In the genomic region with DNA sequence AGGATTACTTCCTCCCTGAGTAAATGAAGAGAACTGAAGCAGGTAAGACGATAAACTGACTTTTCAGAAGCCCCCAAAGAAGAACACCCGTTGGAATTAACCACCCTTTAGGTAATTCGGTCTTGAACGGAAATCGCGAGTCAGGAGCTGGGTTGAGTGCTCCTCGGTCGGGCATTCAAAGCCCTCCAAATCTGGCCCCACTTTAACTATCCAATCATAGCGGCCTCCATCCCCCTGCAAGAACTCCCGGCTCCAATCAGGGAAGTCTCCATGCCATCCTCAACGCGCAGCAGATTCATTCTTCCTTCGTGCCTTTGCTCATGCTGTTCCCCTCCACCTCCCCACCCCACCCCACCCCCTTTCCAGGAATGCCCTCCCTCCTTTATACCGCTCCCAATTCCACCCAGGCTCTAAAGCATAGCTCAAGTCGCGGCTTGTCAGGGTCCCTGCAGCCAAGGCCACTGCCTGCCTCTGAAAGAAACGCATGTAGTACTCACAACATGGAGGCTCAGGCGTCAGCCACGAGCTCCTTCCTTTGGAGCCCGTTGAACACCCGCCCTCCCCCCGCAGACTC, we compare ENCODE assay signal across 8 cellular contexts. TPM values are rescaled to one million over a fixed set of nuclear protein-coding genes. Genes with fewer than 3 reads are reported as not detected.
A peak's percentile ranks its signal among the peaks of the same experiment; 100 is the strongest.
DNase-seq lines count a peak whose midpoint lies in the region; ATAC-seq and TF ChIP-seq lines count a peak whose summit lies in the region.

No MANE protein-coding gene starts in this region.

- peaks cover 37% of the 10 kb centered on the region for H3K79me2 ChIP-seq in HCT116 (ENCODE audit: insufficient read depth, low read length)

- H2AFZ ChIP-seq in HCT116 (ENCODE audit: low read depth, low read length, poor library complexity, severe bottlenecking), result peak overlapping the region; percentile 62

- H3K4me1 Mint-ChIP-seq in CD14-positive monocyte, result peaks cover 41% of the 10 kb centered on the region
- H3K4me1 Mint-ChIP-seq in activated T-cell treated with anti-CD3 and anti-CD28 coated beads, Interleukin-2, amount 50 U/mL, for 24 hours (ENCODE audit: low read depth), result peaks cover 41% of the 10 kb centered on the region

- no peaks in the 10 kb centered on the region for H3K27me3 ChIP-seq in HCT116 (ENCODE audit: insufficient read depth, low read length)
- no peaks in the 10 kb centered on the region for H3K27me3 ChIP-seq in esophagus squamous epithelium
- H3K27me3 ChIP-seq in mucosa of stomach (ENCODE audit: control insufficient read depth, insufficient read depth, low read length), result no peaks in the 10 kb centered on the region

- H3K27ac ChIP-seq in HCT116 (ENCODE audit: low read depth, low read length) (peak overlapping the region; percentile 65), esophagus squamous epithelium (peak overlapping the region; percentile 94 to 97 (median 96)), temporal lobe (ENCODE audit: low read depth, low read length) (peak overlapping the region; percentile 69)

- H3K27me3 Mint-ChIP-seq in CD14-positive monocyte (ENCODE audit: low read depth in 3 of 3), result peaks cover 0 to 2% (median 0%) of the 10 kb centered on the region in 3 donors
- no peaks in the 10 kb centered on the region for H3K27me3 Mint-ChIP-seq in activated T-cell treated with anti-CD3 and anti-CD28 coated beads, Interleukin-2, amount 50 U/mL, for 24 hours

- CTCF ChIA-PET in HCT116 (lab: Charles Lee), result interaction anchor here (1.2 to 1.6 kb wide), 2 partner anchors 9 to 595 kb away, joined by 5 read pairs; no protein-coding TSS in a partner anchor

- H3K4me3 ChIP-seq in HCT116 (replicated peaks in 1 of 2; ENCODE audit: low read depth in 1 of 2, low read length in 2 of 2), result peak overlapping the region; percentile 46 to 72
- peak overlapping the region; percentile 85 to 96 (median 92) for H3K4me3 ChIP-seq in esophagus squamous epithelium
- H3K4me3 ChIP-seq in mucosa of stomach (ENCODE audit: low read length), result peak overlapping the region; percentile 56

- RAD21 ChIA-PET in HCT116 (lab: Charles Lee; ENCODE audit: low non-redundant PET in 1 of 2, low total read pairs in 2 of 2, uncharacterized antibody in 2 of 2, unreplicated experiment in 2 of 2), result no interaction called here

- TF ChIP-seq RAD21 in HCT116 (IDR thresholded peaks at IDR 0.05; ENCODE audit: low read depth), result no peak

- POLR2A ChIA-PET in HCT116 (lab: Charles Lee), result no interaction called here

- H4K20me1 ChIP-seq in HCT116 (ENCODE audit: insufficient read depth), result no peaks in the 10 kb centered on the region

- peak overlapping the region; percentile 76 for H3K4me2 ChIP-seq in HCT116 (ENCODE audit: low read length)

- TF ChIP-seq CTCF in CD14-positive monocyte (IDR thresholded peaks at IDR 0.05) (no peak), HCT116 (IDR thresholded peaks at IDR 0.05 in 2 of 3, conservative IDR thresholded peaks at IDR 0.05 in 1 of 3; ENCODE audit: borderline replicate concordance in 1 of 3, insufficient read depth in 1 of 3, low read depth in 2 of 3, low read length in 2 of 3) (no peak), esophagus squamous epithelium (IDR thresholded peaks at IDR 0.05) (no peak)

- TF ChIP-seq POLR2A in HCT116 (IDR thresholded peaks at IDR 0.05; ENCODE audit: borderline replicate concordance, extremely low read depth, insufficient read depth, insufficient read length), result peak; percentile 26
- no peak for TF ChIP-seq POLR2A in esophagus squamous epithelium (IDR thresholded peaks at IDR 0.05)

- H3K4me1 ChIP-seq in HCT116 (ENCODE audit: control insufficient read depth in 1 of 2, insufficient read depth in 2 of 2, low read length in 2 of 2), result peaks cover 9 to 28% of the 10 kb centered on the region in 2 experiments
- H3K4me1 ChIP-seq in esophagus squamous epithelium, result peaks cover 10 to 58% (median 18%) of the 10 kb centered on the region in 3 donors
- H3K4me1 ChIP-seq in mucosa of stomach (ENCODE audit: control insufficient read depth, insufficient read depth, low read length), result peaks cover 32% of the 10 kb centered on the region

- no peaks in the 10 kb centered on the region for H3K9me3 ChIP-seq in HCT116 (ENCODE audit: control insufficient read depth in 1 of 2, insufficient read depth in 1 of 2, low read depth in 1 of 2, low read length in 2 of 2)
- H3K9me3 ChIP-seq in esophagus squamous epithelium, result no peaks in the 10 kb centered on the region
- H3K9me3 ChIP-seq in mucosa of stomach (ENCODE audit: control insufficient read depth, low read length), result no peaks in the 10 kb centered on the region

- 1% methylated on average over 16 to 21 of the region's 22 CpGs for WGBS in esophagus squamous epithelium, 2 donors

- intact Hi-C loops in CD14-positive monocyte (cut with micrococcal nuclease) (no loop called here), HCT116 (cut with micrococcal nuclease) (loop anchor here (10.0 kb wide), 1 partner anchor 250 kb away; a partner anchor contains a TSS), esophagus squamous epithelium (cut with DNase I) (no loop called here)

- peak overlapping the region; percentile 92 for H3K4me3 Mint-ChIP-seq in CD14-positive monocyte
- peak overlapping the region; percentile 87 for H3K4me3 Mint-ChIP-seq in activated T-cell treated with anti-CD3 and anti-CD28 coated beads, Interleukin-2, amount 50 U/mL, for 24 hours

- ATAC-seq in HCT116, result peak; percentile 18; the same call in 1 of the 2 replicates
- ATAC-seq in GM21723 (IDR thresholded peaks at IDR 0.05; ENCODE audit: unreplicated experiment), result no peak

- H3K9ac ChIP-seq in HCT116 (ENCODE audit: low read length), result peak overlapping the region; percentile 59
- H3K9ac ChIP-seq in mucosa of stomach (ENCODE audit: low read length), result peak overlapping the region; percentile 67

- no peaks in the 10 kb centered on the region for H3K9me2 ChIP-seq in HCT116 (ENCODE audit: insufficient read depth)

- H3K36me3 Mint-ChIP-seq in CD14-positive monocyte, result peaks cover 3 to 4% of the 10 kb centered on the region in 2 donors
- peaks cover 14% of the 10 kb centered on the region for H3K36me3 Mint-ChIP-seq in activated T-cell treated with anti-CD3 and anti-CD28 coated beads, Interleukin-2, amount 50 U/mL, for 24 hours (ENCODE audit: low read depth)

- H3K36me3 ChIP-seq in HCT116 (ENCODE audit: control insufficient read depth in 1 of 2, insufficient read depth in 2 of 2, low read length in 2 of 2) (no peaks in the 10 kb centered on the region), esophagus squamous epithelium (no peaks in the 10 kb centered on the region), mucosa of stomach (ENCODE audit: control insufficient read depth, insufficient read depth, low read length) (no peaks in the 10 kb centered on the region)

- H3K27ac Mint-ChIP-seq in CD14-positive monocyte, result peak overlapping the region; percentile 35 to 89 (median 83)
- H3K27ac Mint-ChIP-seq in activated T-cell treated with anti-CD3 and anti-CD28 coated beads, Interleukin-2, amount 50 U/mL, for 24 hours, result peak overlapping the region; percentile 96

- no peak for DNase-seq in CD14-positive monocyte (ENCODE audit: low spot score)
- no peak for DNase-seq in HCT116 (ENCODE audit: low read depth, low spot score)
- DNase-seq in NCI-H774 (lab: John Stamatoyannopoulos, UW), result peak; percentile 69
- peak; percentile 62 for DNase-seq in activated T-cell treated with anti-CD3 and anti-CD28 coated beads, Interleukin-2, amount 50 U/mL, for 24 hours
- DNase-seq in esophagus squamous epithelium (lab: John Stamatoyannopoulos, UW), result no peak

- no peaks in the 10 kb centered on the region for H3K9me3 Mint-ChIP-seq in CD14-positive monocyte
- H3K9me3 Mint-ChIP-seq in activated T-cell treated with anti-CD3 and anti-CD28 coated beads, Interleukin-2, amount 50 U/mL, for 24 hours, result no peaks in the 10 kb centered on the region

- BruUV-seq in HCT116 (replicated peaks; lab: Mats Ljungman, UMichigan), result TSS peak; percentile 64

TF ChIP-seq in HCT116, 20 proteins besides CTCF, POLR2A, EP300 and RAD21:
- TF ChIP-seq, protein P1, sequence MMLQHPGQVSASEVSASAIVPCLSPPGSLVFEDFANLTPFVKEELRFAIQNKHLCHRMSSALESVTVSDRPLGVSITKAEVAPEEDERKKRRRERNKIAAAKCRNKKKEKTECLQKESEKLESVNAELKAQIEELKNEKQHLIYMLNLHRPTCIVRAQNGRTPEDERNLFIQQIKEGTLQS (IDR thresholded peaks at IDR 0.05), result no peak
- TF ChIP-seq, protein P2, sequence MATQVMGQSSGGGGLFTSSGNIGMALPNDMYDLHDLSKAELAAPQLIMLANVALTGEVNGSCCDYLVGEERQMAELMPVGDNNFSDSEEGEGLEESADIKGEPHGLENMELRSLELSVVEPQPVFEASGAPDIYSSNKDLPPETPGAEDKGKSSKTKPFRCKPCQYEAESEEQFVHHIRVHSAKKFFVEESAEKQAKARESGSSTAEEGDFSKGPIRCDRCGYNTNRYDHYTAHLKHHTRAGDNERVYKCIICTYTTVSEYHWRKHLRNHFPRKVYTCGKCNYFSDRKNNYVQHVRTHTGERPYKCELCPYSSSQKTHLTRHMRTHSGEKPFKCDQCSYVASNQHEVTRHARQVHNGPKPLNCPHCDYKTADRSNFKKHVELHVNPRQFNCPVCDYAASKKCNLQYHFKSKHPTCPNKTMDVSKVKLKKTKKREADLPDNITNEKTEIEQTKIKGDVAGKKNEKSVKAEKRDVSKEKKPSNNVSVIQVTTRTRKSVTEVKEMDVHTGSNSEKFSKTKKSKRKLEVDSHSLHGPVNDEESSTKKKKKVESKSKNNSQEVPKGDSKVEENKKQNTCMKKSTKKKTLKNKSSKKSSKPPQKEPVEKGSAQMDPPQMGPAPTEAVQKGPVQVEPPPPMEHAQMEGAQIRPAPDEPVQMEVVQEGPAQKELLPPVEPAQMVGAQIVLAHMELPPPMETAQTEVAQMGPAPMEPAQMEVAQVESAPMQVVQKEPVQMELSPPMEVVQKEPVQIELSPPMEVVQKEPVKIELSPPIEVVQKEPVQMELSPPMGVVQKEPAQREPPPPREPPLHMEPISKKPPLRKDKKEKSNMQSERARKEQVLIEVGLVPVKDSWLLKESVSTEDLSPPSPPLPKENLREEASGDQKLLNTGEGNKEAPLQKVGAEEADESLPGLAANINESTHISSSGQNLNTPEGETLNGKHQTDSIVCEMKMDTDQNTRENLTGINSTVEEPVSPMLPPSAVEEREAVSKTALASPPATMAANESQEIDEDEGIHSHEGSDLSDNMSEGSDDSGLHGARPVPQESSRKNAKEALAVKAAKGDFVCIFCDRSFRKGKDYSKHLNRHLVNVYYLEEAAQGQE (IDR thresholded peaks at IDR 0.05; ENCODE audit: low read depth), result no peak
- TF ChIP-seq SP1 (IDR thresholded peaks at IDR 0.05; ENCODE audit: low read depth) (no peak), JUND (IDR thresholded peaks at IDR 0.05) (no peak), FOSL1 (IDR thresholded peaks at IDR 0.05; ENCODE audit: low read depth) (no peak), TCF7L2 (IDR thresholded peaks at IDR 0.05; ENCODE audit: borderline replicate concordance, extremely low read depth, insufficient read depth, insufficient read length) (no peak), ZFX (IDR thresholded peaks at IDR 0.05) (no peak)

RNA-seq across cellular contexts. Expression of a gene that starts 0.6 kb away (rescaled TPM):
- polyA plus RNA-seq in CD14-positive monocyte, result 1 to 10 TPM; 1.0 to 1.2 TPM
- 18.1 TPM for total RNA-seq in HCT116 (2021; ENCODE audit: unreplicated experiment)
- 7.4 and 7.8 TPM in 2 replicates for polyA plus RNA-seq in HCT116 (2012)
- total RNA-seq in esophagus squamous epithelium, result 10 to 100 TPM in 2 of 4 donors, 1 to 10 TPM in 2; 7.5 to 10.7 (median 9.9) TPM
- 30.5 TPM for total RNA-seq in temporal lobe

Comparison
In these comparisons a context has a peak if more than half of its experiments do, and no peak if none do; other contexts are left out.
1. DNase-seq: peak in NCI-H774 (single experiment) and activated T-cell treated with anti-CD3 and anti-CD28 coated beads, Interleukin-2, amount 50 U/mL, for 24 hours (single experiment); none in CD14-positive monocyte (single experiment), HCT116 (single experiment) and esophagus squamous epithelium (single experiment).
2. Peak in every context shown above with its lines, with median percentiles within 50 percentile points of each other: H3K27ac ChIP-seq and H3K4me3 ChIP-seq.